In the genomic region with DNA sequence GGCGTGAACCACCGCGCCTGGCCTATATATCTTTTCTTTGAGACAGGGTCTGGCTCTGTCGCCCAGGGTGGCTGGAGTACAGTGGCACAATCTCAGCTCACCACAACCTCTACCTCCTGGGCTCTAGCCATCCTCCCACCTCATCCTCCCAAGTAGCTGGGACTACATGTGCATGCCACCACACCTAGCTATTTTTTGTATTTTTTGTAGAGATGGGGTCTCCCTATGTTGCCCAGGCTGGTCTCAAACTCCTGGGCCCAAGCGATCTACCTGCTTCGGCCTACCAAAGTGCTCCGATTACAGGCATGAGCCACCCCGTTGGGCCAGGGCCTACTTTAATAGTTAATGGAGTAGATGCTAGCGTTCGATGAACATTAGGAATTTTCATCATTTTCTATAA, we compare ENCODE assay signal across 6 cellular contexts. TPM values are rescaled to one million over a fixed set of nuclear protein-coding genes. Genes with fewer than 3 reads are reported as not detected.
DNase-seq lines count a peak whose midpoint lies in the region; ATAC-seq and TF ChIP-seq lines count a peak whose summit lies in the region.

No MANE protein-coding gene starts in this region.

- no peaks in the 10 kb centered on the region for H3K9me3 ChIP-seq in fibroblast of lung (ENCODE audit: control insufficient read depth, insufficient read depth, low read depth, low read length)
- no peaks in the 10 kb centered on the region for H3K9me3 ChIP-seq in thoracic aorta

- no peak for DNase-seq in activated naive CD4-positive, alpha-beta T cell treated with anti-CD3 and anti-CD28 coated beads, Interleukin-2, amount 10 ng/mL, durations not matched to agents 7 days and 5 days
- DNase-seq in activated naive CD4-positive, alpha-beta T cell treated with anti-CD3 and anti-CD28 coated beads, Interleukin-2, amount 50 U/mL, for 16 hours = no peak
- DNase-seq in fibroblast of lung (ENCODE audit: low read depth in 2 of 2) (no peak), thoracic aorta (ENCODE audit: low spot score) (no peak), cortex of kidney (lab: John Stamatoyannopoulos, UW) (no peak)

- peak overlapping the region; percentile 80 for H3K4me2 ChIP-seq in fibroblast of lung (ENCODE audit: extremely low read depth, insufficient read depth, low read length)

- H3K27me3 Mint-ChIP-seq in activated naive CD4-positive, alpha-beta T cell treated with anti-CD3 and anti-CD28 coated beads, Interleukin-2, amount 10 ng/mL, durations not matched to agents 7 days and 5 days = peaks cover 4% of the 10 kb centered on the region

- peak overlapping the region; percentile 63 to 82 (median 73) for H3K4me3 ChIP-seq in fibroblast of lung (replicated peaks in 1 of 4; ENCODE audit: control extremely low read depth in 1 of 4, insufficient read depth in 1 of 4, low read depth in 3 of 4, low read length in 4 of 4)
- peak overlapping the region; percentile 94 for H3K4me3 ChIP-seq in thoracic aorta

- ATAC-seq in thoracic aorta (ENCODE audit: insufficient number of reproducible peaks, low FRiP score, low read depth) (no peak), GM19035 (IDR thresholded peaks at IDR 0.05; ENCODE audit: unreplicated experiment) (no peak)

- H3K36me3 Mint-ChIP-seq in activated naive CD4-positive, alpha-beta T cell treated with anti-CD3 and anti-CD28 coated beads, Interleukin-2, amount 10 ng/mL, durations not matched to agents 7 days and 5 days = peaks cover 30% of the 10 kb centered on the region

- H3K27me3 ChIP-seq in fibroblast of lung (ENCODE audit: control insufficient read depth, insufficient read depth, low read length) (no peaks in the 10 kb centered on the region), thoracic aorta (replicated peaks; ENCODE audit: insufficient read depth) (no peaks in the 10 kb centered on the region)

- no peak overlapping the region for H2AFZ ChIP-seq in fibroblast of lung (ENCODE audit: low read length)

- CTCF ChIA-PET in activated naive CD4-positive, alpha-beta T cell treated with anti-CD3 and anti-CD28 coated beads, Interleukin-2, amount 10 ng/mL, durations not matched to agents 7 days and 5 days (lab: Charles Lee) = interaction anchor here (0.9 to 6.4 kb wide), 4 partner anchors 11 to 45 kb away, joined by 3 to 48 read pairs (median 6); a partner anchor contains a TSS

- H3K36me3 ChIP-seq in fibroblast of lung (ENCODE audit: control insufficient read depth, insufficient read depth, low read length) (peaks cover 17% of the 10 kb centered on the region), thoracic aorta (peaks cover 27% of the 10 kb centered on the region)

- H3K4me1 ChIP-seq in fibroblast of lung (ENCODE audit: control insufficient read depth, extremely low read depth, insufficient read depth, low read length) (peaks cover 11% of the 10 kb centered on the region), thoracic aorta (ENCODE audit: control insufficient read depth in 1 of 2, low read depth in 2 of 2) (peaks cover 21 to 39% of the 10 kb centered on the region in 2 donors)

- H3K27ac ChIP-seq in fibroblast of lung (ENCODE audit: insufficient read depth, low read length) (peak overlapping the region; percentile 84), thoracic aorta (peak overlapping the region; percentile 95 to 96)

- H3K79me2 ChIP-seq in fibroblast of lung (ENCODE audit: control insufficient read depth, insufficient read depth, low read length) = peaks cover 67% of the 10 kb centered on the region

- H3K9me3 Mint-ChIP-seq in activated naive CD4-positive, alpha-beta T cell treated with anti-CD3 and anti-CD28 coated beads, Interleukin-2, amount 10 ng/mL, durations not matched to agents 7 days and 5 days = no peaks in the 10 kb centered on the region

- H3K4me3 Mint-ChIP-seq in activated naive CD4-positive, alpha-beta T cell treated with anti-CD3 and anti-CD28 coated beads, Interleukin-2, amount 10 ng/mL, durations not matched to agents 7 days and 5 days = peak overlapping the region; percentile 99

- H4K20me1 ChIP-seq in fibroblast of lung (ENCODE audit: control insufficient read depth, extremely low read depth, insufficient read depth, low read length) = no peaks in the 10 kb centered on the region

- peak overlapping the region; percentile 83 for H3K27ac Mint-ChIP-seq in activated naive CD4-positive, alpha-beta T cell treated with anti-CD3 and anti-CD28 coated beads, Interleukin-2, amount 10 ng/mL, durations not matched to agents 7 days and 5 days

- no peak overlapping the region for H3K9ac ChIP-seq in fibroblast of lung (ENCODE audit: insufficient read depth, low read length)

- H3K4me1 Mint-ChIP-seq in activated naive CD4-positive, alpha-beta T cell treated with anti-CD3 and anti-CD28 coated beads, Interleukin-2, amount 10 ng/mL, durations not matched to agents 7 days and 5 days = peaks cover 40% of the 10 kb centered on the region

- no peak for TF ChIP-seq CTCF in fibroblast of lung (conservative IDR thresholded peaks at IDR 0.05 in 1 of 2, IDR thresholded peaks at IDR 0.05 in 1 of 2; ENCODE audit: low read depth in 1 of 2, low read length in 2 of 2)
- TF ChIP-seq CTCF in thoracic aorta (IDR thresholded peaks at IDR 0.05) = no peak

RNA-seq across cellular contexts. Expression of a gene that starts 3.4 kb away (rescaled TPM):
- total RNA-seq in fibroblast of lung = 28.2 and 36.0 TPM in 2 replicates
- 52.5 and 75.0 TPM in 2 replicates for polyA plus RNA-seq in fibroblast of lung
- polyA plus RNA-seq in fibroblast of lung (2012) = 34.5 and 41.3 TPM in 2 replicates
- polyA minus RNA-seq in fibroblast of lung (ENCODE audit: low replicate concordance) = 196 and 209 TPM in 2 replicates
- 10 to 100 TPM; 79.0 to 88.9 TPM for total RNA-seq in thoracic aorta

RNA-seq across cellular contexts. Expression of a gene that starts 14.2 kb away (rescaled TPM):
- total RNA-seq in fibroblast of lung (117 and 186 TPM in 2 replicates), thoracic aorta (100 to 1,000 TPM; 252 to 308 TPM)
- polyA plus RNA-seq in fibroblast of lung = 155 and 199 TPM in 2 replicates
- 204 and 242 TPM in 2 replicates for polyA plus RNA-seq in fibroblast of lung (2012)
- 43.1 and 70.6 TPM in 2 replicates for polyA minus RNA-seq in fibroblast of lung (ENCODE audit: low replicate concordance)

RNA-seq across cellular contexts. Expression of a gene that starts 17.0 kb away (rescaled TPM):
- total RNA-seq in fibroblast of lung (94.1 and 95.3 TPM in 2 replicates), thoracic aorta (10 to 100 TPM; 30.7 to 50.0 TPM)
- 123 and 208 TPM in 2 replicates for polyA plus RNA-seq in fibroblast of lung
- 98.9 and 166 TPM in 2 replicates for polyA plus RNA-seq in fibroblast of lung (2012)
- polyA minus RNA-seq in fibroblast of lung (ENCODE audit: low replicate concordance) = 114 and 176 TPM in 2 replicates

RNA-seq across cellular contexts. Expression of a gene that starts 23.9 kb away (rescaled TPM):
- 3.1 and 3.3 TPM in 2 replicates for total RNA-seq in fibroblast of lung
- 3.3 and 4.4 TPM in 2 replicates for polyA plus RNA-seq in fibroblast of lung
- 6.4 and 6.9 TPM in 2 replicates for polyA plus RNA-seq in fibroblast of lung (2012)
- polyA minus RNA-seq in fibroblast of lung (ENCODE audit: low replicate concordance) = 6.7 and 10.1 TPM in 2 replicates
- 1 to 10 TPM; 3.0 to 3.9 TPM for total RNA-seq in thoracic aorta

RNA-seq across cellular contexts. Expression of a gene that starts 31.3 kb away (rescaled TPM):
- not detected in 2 replicates for total RNA-seq in fibroblast of lung
- not detected in 2 replicates for polyA plus RNA-seq in fibroblast of lung
- polyA plus RNA-seq in fibroblast of lung (2012) = 0.06 TPM in 1 of 2 replicates, not detected in the other
- 0.78 TPM in 1 of 2 replicates, not detected in the other for polyA minus RNA-seq in fibroblast of lung (ENCODE audit: low replicate concordance)
- not detected for total RNA-seq in thoracic aorta
